In genomic region chr16:23397464-23397863, GRCh38 we compare ENCODE assay signal across 1 cellular context.
TF ChIP-seq lines count a peak whose summit lies in the region.

No MANE protein-coding gene starts in this region.

TF ChIP-seq in H1, 55 proteins besides CTCF, POLR2A, EP300 and RAD21:
- TF ChIP-seq SUZ12 (IDR thresholded peaks at IDR 0.05; ENCODE audit: low read length): no peak
